In the genomic region with DNA sequence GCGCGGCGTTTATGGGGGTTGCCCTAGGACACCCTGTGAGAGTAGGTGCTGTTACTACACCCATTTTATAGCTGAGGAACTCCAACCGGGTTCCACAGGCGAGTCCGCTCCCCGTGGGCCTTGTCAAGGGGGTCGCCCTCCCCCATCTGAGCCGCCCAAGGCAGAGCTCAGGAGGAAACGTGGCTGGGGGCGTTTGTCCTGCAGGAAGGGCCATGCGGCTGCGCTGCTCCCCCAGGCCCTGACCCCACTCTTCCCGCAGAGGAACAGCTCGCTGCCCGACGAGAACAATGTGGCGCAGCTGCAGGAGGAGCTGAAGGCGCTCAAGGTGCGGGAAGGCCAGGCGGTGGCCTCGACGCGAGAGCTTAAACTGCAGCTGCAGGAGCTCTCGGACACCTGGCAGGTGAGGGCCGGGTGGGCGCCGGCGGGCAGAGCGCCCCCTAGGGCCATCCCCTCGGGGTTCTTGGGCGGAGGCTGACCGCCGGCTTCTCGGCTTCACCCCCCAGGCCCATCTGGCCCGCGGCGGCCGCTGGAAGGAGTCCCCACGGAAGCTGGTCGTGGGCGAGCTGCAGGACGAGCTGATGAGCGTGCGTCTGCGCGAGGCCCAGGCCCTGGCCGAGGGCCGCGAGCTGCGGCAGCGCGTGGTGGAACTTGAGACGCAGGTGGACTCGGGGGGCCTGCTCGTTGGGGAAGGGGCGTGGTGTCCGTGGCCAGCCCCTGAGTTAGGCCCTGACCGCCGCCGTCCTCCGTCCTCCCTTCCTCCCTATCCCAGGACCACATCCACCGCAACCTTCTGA, we compare ENCODE assay signal across 1 cellular context.
TF ChIP-seq lines count a peak whose summit lies in the region.

No MANE protein-coding gene starts in this region.

TF ChIP-seq in HepG2, 621 proteins besides CTCF, POLR2A, EP300 and RAD21:
- TF ChIP-seq RORA (CRISPR knock-in tag; IDR thresholded peaks at IDR 0.05), result no peak
- no peak for TF ChIP-seq MEIS1 (CRISPR knock-in tag; IDR thresholded peaks at IDR 0.05; ENCODE audit: borderline replicate concordance)
- TF ChIP-seq, protein P1, sequence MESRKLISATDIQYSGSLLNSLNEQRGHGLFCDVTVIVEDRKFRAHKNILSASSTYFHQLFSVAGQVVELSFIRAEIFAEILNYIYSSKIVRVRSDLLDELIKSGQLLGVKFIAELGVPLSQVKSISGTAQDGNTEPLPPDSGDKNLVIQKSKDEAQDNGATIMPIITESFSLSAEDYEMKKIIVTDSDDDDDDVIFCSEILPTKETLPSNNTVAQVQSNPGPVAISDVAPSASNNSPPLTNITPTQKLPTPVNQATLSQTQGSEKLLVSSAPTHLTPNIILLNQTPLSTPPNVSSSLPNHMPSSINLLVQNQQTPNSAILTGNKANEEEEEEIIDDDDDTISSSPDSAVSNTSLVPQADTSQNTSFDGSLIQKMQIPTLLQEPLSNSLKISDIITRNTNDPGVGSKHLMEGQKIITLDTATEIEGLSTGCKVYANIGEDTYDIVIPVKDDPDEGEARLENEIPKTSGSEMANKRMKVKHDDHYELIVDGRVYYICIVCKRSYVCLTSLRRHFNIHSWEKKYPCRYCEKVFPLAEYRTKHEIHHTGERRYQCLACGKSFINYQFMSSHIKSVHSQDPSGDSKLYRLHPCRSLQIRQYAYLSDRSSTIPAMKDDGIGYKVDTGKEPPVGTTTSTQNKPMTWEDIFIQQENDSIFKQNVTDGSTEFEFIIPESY (CRISPR knock-in tag; IDR thresholded peaks at IDR 0.05), result peak; percentile 20; the same call in 1 of the 2 replicates
